In the genomic region with DNA sequence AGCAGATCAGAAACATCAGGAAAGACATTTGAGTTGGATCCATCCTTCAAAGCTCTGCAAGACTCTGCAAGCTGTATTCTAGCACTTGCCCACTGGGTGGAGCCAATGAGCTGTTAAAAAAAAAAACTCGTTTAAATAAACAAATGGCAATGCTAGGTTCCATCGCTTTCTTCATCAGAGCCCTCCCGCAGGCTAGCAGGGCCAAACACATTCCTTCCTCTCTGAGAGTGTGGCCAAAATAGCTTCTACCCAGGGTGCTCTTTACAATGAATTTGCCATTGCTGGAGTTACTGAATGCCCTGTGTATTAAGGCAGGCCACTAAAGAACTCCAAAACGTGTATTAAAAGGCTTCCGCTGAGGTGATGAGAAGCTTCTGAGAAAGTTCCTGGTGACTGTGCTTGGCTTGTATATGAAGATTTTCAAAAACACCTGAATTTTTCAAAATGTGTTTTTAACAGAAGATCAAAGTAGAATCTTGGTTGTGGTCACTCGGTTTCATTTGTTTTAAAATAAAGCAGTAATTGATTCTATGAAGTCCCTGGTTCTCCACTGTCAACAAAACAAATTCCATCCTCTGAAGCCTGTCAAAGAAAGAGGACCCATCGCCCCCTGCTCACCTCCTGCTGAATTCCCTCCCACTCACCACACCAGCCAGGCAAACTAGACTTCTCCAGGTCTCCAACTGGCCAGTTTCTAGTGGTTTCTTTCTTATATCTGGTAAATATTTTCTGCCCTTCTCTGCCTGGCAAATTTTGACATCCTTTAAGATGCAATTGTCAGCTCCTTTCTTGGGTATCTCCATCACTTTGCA, we compare ENCODE assay signal across 8 cellular contexts. TPM values are rescaled to one million over a fixed set of nuclear protein-coding genes. Genes with fewer than 3 reads are reported as not detected.
DNase-seq lines count a peak whose midpoint lies in the region; ATAC-seq and TF ChIP-seq lines count a peak whose summit lies in the region.

No MANE protein-coding gene starts in this region.

- no peak overlapping the region for H3K27ac ChIP-seq in RWPE1

- POLR2A ChIA-PET in RWPE1 (lab: Yijun Ruan, JAX; ENCODE audit: low non-redundant PET), result no interaction called here

- intact Hi-C loops in posterior cingulate gyrus (cut with DNase I), result loop anchor here (1.0 kb wide), 1 partner anchor 196 kb away; a partner anchor contains a TSS

- DNase-seq in ELR (ENCODE audit: low read depth) (peak; percentile 67), LHCN-M2 (ENCODE audit: low read depth) (peak; percentile 64), RWPE1 (ENCODE audit: low spot score) (peak; percentile 68), glutamatergic neuron (peak; percentile 50), posterior cingulate gyrus (peak in 8 of 10 donors; percentile 37 to 92 (median 65))
- DNase-seq in activated naive CD8-positive, alpha-beta T cell treated with anti-CD3 and anti-CD28 coated beads for 36 hours, result peak; percentile 35

- peaks cover 2% of the 10 kb centered on the region for H3K4me1 Mint-ChIP-seq in activated naive CD8-positive, alpha-beta T cell treated with anti-CD3 and anti-CD28 coated beads for 36 hours
- no peaks in the 10 kb centered on the region for H3K4me1 Mint-ChIP-seq in glutamatergic neuron (ENCODE audit: low read depth, unreplicated experiment)

- H3K27me3 Mint-ChIP-seq in activated naive CD8-positive, alpha-beta T cell treated with anti-CD3 and anti-CD28 coated beads for 36 hours, result peaks cover 4% of the 10 kb centered on the region
- no peaks in the 10 kb centered on the region for H3K27me3 Mint-ChIP-seq in glutamatergic neuron (ENCODE audit: unreplicated experiment)

- H3K27ac Mint-ChIP-seq in activated naive CD8-positive, alpha-beta T cell treated with anti-CD3 and anti-CD28 coated beads for 36 hours, result no peak overlapping the region
- no peak overlapping the region for H3K27ac Mint-ChIP-seq in glutamatergic neuron (ENCODE audit: unreplicated experiment)

- H3K9me3 Mint-ChIP-seq in activated naive CD8-positive, alpha-beta T cell treated with anti-CD3 and anti-CD28 coated beads for 36 hours, result no peaks in the 10 kb centered on the region
- H3K9me3 Mint-ChIP-seq in glutamatergic neuron (ENCODE audit: unreplicated experiment), result no peaks in the 10 kb centered on the region

- H3K4me3 Mint-ChIP-seq in activated naive CD8-positive, alpha-beta T cell treated with anti-CD3 and anti-CD28 coated beads for 36 hours, result no peak overlapping the region
- no peak overlapping the region for H3K4me3 Mint-ChIP-seq in glutamatergic neuron (ENCODE audit: unreplicated experiment)

- TF ChIP-seq CTCF in RWPE1 (conservative IDR thresholded peaks at IDR 0.05; ENCODE audit: low read depth) (peak; percentile 92), glutamatergic neuron (IDR thresholded peaks at IDR 0.05; ENCODE audit: partially characterized antibody, unreplicated experiment) (peak; percentile 92)

- H3K36me3 Mint-ChIP-seq in activated naive CD8-positive, alpha-beta T cell treated with anti-CD3 and anti-CD28 coated beads for 36 hours, result no peaks in the 10 kb centered on the region
- H3K36me3 Mint-ChIP-seq in glutamatergic neuron (ENCODE audit: unreplicated experiment), result no peaks in the 10 kb centered on the region

- ATAC-seq in GM21825 (IDR thresholded peaks at IDR 0.05; ENCODE audit: unreplicated experiment), result peak; percentile 78
- ATAC-seq in HG03025 (IDR thresholded peaks at IDR 0.05; ENCODE audit: low FRiP score, unreplicated experiment), result no peak

- CTCF ChIA-PET in RWPE1 (lab: Yijun Ruan, JAX), result interaction anchor here (0.6 to 1.7 kb wide), 16 partner anchors 8 to 226 kb away, joined by 3 to 32 read pairs (median 5); a partner anchor contains a TSS

RNA-seq across cellular contexts. Expression of a gene that starts 36.5 kb away (rescaled TPM):
- total RNA-seq in LHCN-M2 (2014; rRNA removed) (not detected in 2 replicates), glutamatergic neuron (ENCODE audit: unreplicated experiment) (not detected)
- not detected for polyA plus RNA-seq in LHCN-M2 (2012)
- not detected for total RNA-seq in activated naive CD8-positive, alpha-beta T cell treated with anti-CD3 and anti-CD28 coated beads for 36 hours
